Comparison of ENCODE assay signal across 24 cellular contexts in the genomic region with DNA sequence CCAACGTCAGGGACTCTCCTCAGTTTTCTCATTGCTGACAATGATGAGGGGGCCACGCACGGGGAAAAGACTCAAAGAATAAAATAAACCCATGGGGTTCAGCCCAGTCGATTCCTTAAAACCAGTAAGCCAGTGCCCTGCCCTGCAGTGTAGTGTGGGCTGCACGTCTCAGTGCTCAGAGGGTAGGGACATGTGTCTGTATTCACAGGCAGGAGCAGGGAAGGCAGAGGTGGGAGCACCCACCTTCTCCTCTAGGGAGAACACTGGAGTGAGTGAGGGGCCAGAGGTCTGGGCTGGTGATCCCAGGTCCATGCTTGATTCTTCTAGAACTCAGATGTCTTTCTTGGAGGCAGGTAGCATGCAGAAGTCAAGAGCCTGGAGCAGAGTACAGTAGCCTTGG.
A peak's percentile ranks its signal among the peaks of the same experiment; 100 is the strongest.
DNase-seq lines count a peak whose midpoint lies in the region; ATAC-seq and TF ChIP-seq lines count a peak whose summit lies in the region.
"Had no signal": no experiment of that assay in that cellular context is flagged by ENCODE, and none has a peak within 500 bp of the region (broad histone marks: within the 10 kb centered on the region; RNA-seq: fewer than 3 reads in every experiment).

No MANE protein-coding gene starts in this region.

- H3K36me3 ChIP-seq in esophagus muscularis mucosa (no peaks in the 10 kb centered on the region), neuronal stem cell (replicated peaks in 1 of 2; ENCODE audit: control insufficient read depth in 2 of 2, insufficient read depth in 2 of 2, low read length in 2 of 2) (no peaks in the 10 kb centered on the region)
- H3K36me3 ChIP-seq: BLaER1, HAP-1, SJSA1 had no signal

- no peak overlapping the region for H2AFZ ChIP-seq in neuronal stem cell (ENCODE audit: low read length)
- H2AFZ ChIP-seq: PC-9 had no signal

- intact Hi-C loops in activated CD8-positive, alpha-beta T cell treated with anti-CD3 and anti-CD28 coated beads for 36 hours (cut with micrococcal nuclease) = no loop called here
- intact Hi-C loops in esophagus muscularis mucosa (cut with DNase I) = no loop called here

- H3K9me3 Mint-ChIP-seq in activated CD8-positive, alpha-beta T cell treated with anti-CD3 and anti-CD28 coated beads, Interleukin-2, amount 10 ng/mL, durations not matched to agents 7 days and 5 days (ENCODE audit: insufficient read depth) = no peaks in the 10 kb centered on the region
- no peaks in the 10 kb centered on the region for H3K9me3 Mint-ChIP-seq in activated CD8-positive, alpha-beta T cell treated with anti-CD3 and anti-CD28 coated beads for 36 hours
- H3K9me3 Mint-ChIP-seq: HFFc6 had no signal

- ATAC-seq in activated CD8-positive, alpha-beta T cell treated with anti-CD3 and anti-CD28 coated beads, Interleukin-2, amount 10 ng/mL, durations not matched to agents 7 days and 5 days = no peak
- no peak for ATAC-seq in activated CD8-positive, alpha-beta T cell treated with anti-CD3 and anti-CD28 coated beads for 36 hours
- no peak for ATAC-seq in GM21390 (IDR thresholded peaks at IDR 0.05; ENCODE audit: unreplicated experiment)
- ATAC-seq in HG02642 (IDR thresholded peaks at IDR 0.05; ENCODE audit: poor library complexity, unreplicated experiment) = no peak

- no peak overlapping the region for H3K4me2 ChIP-seq in neuronal stem cell (ENCODE audit: insufficient read depth, low read length, poor library complexity, severe bottlenecking)
- H3K4me2 ChIP-seq: BLaER1, KMS-11, PC-9 had no signal

- WGBS in esophagus muscularis mucosa = 89% methylated on average over 5 of the region's 5 CpGs
- no CpG with 5 or more reads among the region's 5 CpGs for WGBS in neuronal stem cell (ENCODE audit: extremely low coverage in 2 of 2, insufficient read length in 2 of 2, insufficient replicate concordance in 1 of 2), 2 donors

- peaks cover 0 to 65% (median 4%) of the 10 kb centered on the region in 4 donors for H3K27me3 ChIP-seq in esophagus muscularis mucosa
- H3K27me3 ChIP-seq in neuronal stem cell (ENCODE audit: control insufficient read depth in 3 of 3, insufficient read depth in 3 of 3, low read depth in 1 of 3, low read length in 3 of 3) = peaks cover 0 to 3% (median 0%) of the 10 kb centered on the region in 3 experiments
- H3K27me3 ChIP-seq: BLaER1 had no signal

- no peak for TF ChIP-seq POLR2A in esophagus muscularis mucosa (IDR thresholded peaks at IDR 0.05; ENCODE audit: low read depth)

- no peak overlapping the region for H3K9ac ChIP-seq in neuronal stem cell (ENCODE audit: low read depth, low read length, poor library complexity)
- H3K9ac ChIP-seq: BLaER1, KMS-11 had no signal

- H2BK12ac ChIP-seq in neuronal stem cell (ENCODE audit: low read length) = no peak overlapping the region

- H2BK15ac ChIP-seq in neuronal stem cell (ENCODE audit: low read length) = no peak overlapping the region

- H3K4me3 ChIP-seq in esophagus muscularis mucosa (no peak overlapping the region), neuronal stem cell (ENCODE audit: low read length in 2 of 2) (no peak overlapping the region)
- H3K4me3 ChIP-seq: BLaER1, HAP-1, PC-9, SJSA1 had no signal

- H3K27me3 Mint-ChIP-seq in activated CD8-positive, alpha-beta T cell treated with anti-CD3 and anti-CD28 coated beads, Interleukin-2, amount 10 ng/mL, durations not matched to agents 7 days and 5 days (ENCODE audit: low read depth) = no peaks in the 10 kb centered on the region
- peaks cover 15% of the 10 kb centered on the region for H3K27me3 Mint-ChIP-seq in activated CD8-positive, alpha-beta T cell treated with anti-CD3 and anti-CD28 coated beads for 36 hours

- no peak overlapping the region for H2AK5ac ChIP-seq in neuronal stem cell (ENCODE audit: low read depth, low read length)

- no peak overlapping the region for H3K23ac ChIP-seq in neuronal stem cell (ENCODE audit: low read depth, low read length, poor library complexity)

- H3K4me1 Mint-ChIP-seq in activated CD8-positive, alpha-beta T cell treated with anti-CD3 and anti-CD28 coated beads, Interleukin-2, amount 10 ng/mL, durations not matched to agents 7 days and 5 days (ENCODE audit: low read depth) = no peaks in the 10 kb centered on the region
- no peaks in the 10 kb centered on the region for H3K4me1 Mint-ChIP-seq in activated CD8-positive, alpha-beta T cell treated with anti-CD3 and anti-CD28 coated beads for 36 hours (ENCODE audit: low read depth)
- H3K4me1 Mint-ChIP-seq: CD4-positive, CD25-positive, alpha-beta regulatory T cell; IgD-negative memory B cell had no signal

- H4K8ac ChIP-seq in neuronal stem cell (ENCODE audit: low read depth, low read length) = no peak overlapping the region

- no peak overlapping the region for H3K4ac ChIP-seq in neuronal stem cell (ENCODE audit: low read length)

- no peak for TF ChIP-seq EP300 in esophagus muscularis mucosa (IDR thresholded peaks at IDR 0.05)

- H3K9me3 ChIP-seq in esophagus muscularis mucosa (no peaks in the 10 kb centered on the region), neuronal stem cell (replicated peaks in 1 of 2; ENCODE audit: control insufficient read depth in 2 of 2, insufficient read depth in 1 of 2, low read depth in 1 of 2, low read length in 2 of 2) (no peaks in the 10 kb centered on the region)
- H3K9me3 ChIP-seq: BLaER1, HAP-1, SJSA1 had no signal

- no peak overlapping the region for H3K27ac ChIP-seq in esophagus muscularis mucosa (replicated peaks in 1 of 4)
- no peak overlapping the region for H3K27ac ChIP-seq in neuronal stem cell (replicated peaks; ENCODE audit: low read length)
- H3K27ac ChIP-seq: BLaER1, KMS-11, PC-9, SJSA1 had no signal

- POLR2A ChIA-PET in activated CD8-positive, alpha-beta T cell treated with anti-CD3 and anti-CD28 coated beads, Interleukin-2, amount 10 ng/mL, durations not matched to agents 7 days and 5 days (lab: Charles Lee) = no interaction called here
- POLR2A ChIA-PET in activated CD8-positive, alpha-beta T cell treated with anti-CD3 and anti-CD28 coated beads for 36 hours (lab: Charles Lee) = no interaction called here

- no peaks in the 10 kb centered on the region for H3K79me1 ChIP-seq in neuronal stem cell (ENCODE audit: low read depth, low read length)

- no peak for TF ChIP-seq CTCF in activated CD8-positive, alpha-beta T cell treated with anti-CD3 and anti-CD28 coated beads for 36 hours (IDR thresholded peaks at IDR 0.05)
- no peak for TF ChIP-seq CTCF in esophagus muscularis mucosa (IDR thresholded peaks at IDR 0.05)

- no peak overlapping the region for H3K27ac Mint-ChIP-seq in activated CD8-positive, alpha-beta T cell treated with anti-CD3 and anti-CD28 coated beads, Interleukin-2, amount 10 ng/mL, durations not matched to agents 7 days and 5 days
- H3K27ac Mint-ChIP-seq in activated CD8-positive, alpha-beta T cell treated with anti-CD3 and anti-CD28 coated beads for 36 hours = no peak overlapping the region
- H3K27ac Mint-ChIP-seq: HFFc6, IgD-negative memory B cell had no signal

- no peaks in the 10 kb centered on the region for H3K36me3 Mint-ChIP-seq in activated CD8-positive, alpha-beta T cell treated with anti-CD3 and anti-CD28 coated beads, Interleukin-2, amount 10 ng/mL, durations not matched to agents 7 days and 5 days (ENCODE audit: low read depth)
- no peaks in the 10 kb centered on the region for H3K36me3 Mint-ChIP-seq in activated CD8-positive, alpha-beta T cell treated with anti-CD3 and anti-CD28 coated beads for 36 hours (ENCODE audit: low read depth)
- H3K36me3 Mint-ChIP-seq: CD4-positive, CD25-positive, alpha-beta regulatory T cell had no signal

- no peak overlapping the region for H4K91ac ChIP-seq in neuronal stem cell (ENCODE audit: low read depth, low read length, poor library complexity)

- H3K18ac ChIP-seq in neuronal stem cell (ENCODE audit: low read length) = peak overlapping the region; percentile 44

- H2BK5ac ChIP-seq in neuronal stem cell (ENCODE audit: low read length) = no peak overlapping the region

- no peak overlapping the region for H3K14ac ChIP-seq in neuronal stem cell (ENCODE audit: low read length)

- H2BK120ac ChIP-seq in neuronal stem cell (ENCODE audit: low read depth, low read length) = no peak overlapping the region

- CTCF ChIA-PET in activated CD8-positive, alpha-beta T cell treated with anti-CD3 and anti-CD28 coated beads, Interleukin-2, amount 10 ng/mL, durations not matched to agents 7 days and 5 days (lab: Charles Lee) = no interaction called here
- CTCF ChIA-PET in activated CD8-positive, alpha-beta T cell treated with anti-CD3 and anti-CD28 coated beads for 36 hours (lab: Charles Lee) = no interaction called here

- no peak overlapping the region for H3K4me3 Mint-ChIP-seq in activated CD8-positive, alpha-beta T cell treated with anti-CD3 and anti-CD28 coated beads, Interleukin-2, amount 10 ng/mL, durations not matched to agents 7 days and 5 days
- H3K4me3 Mint-ChIP-seq in activated CD8-positive, alpha-beta T cell treated with anti-CD3 and anti-CD28 coated beads for 36 hours = no peak overlapping the region
- H3K4me3 Mint-ChIP-seq: CD4-positive, CD25-positive, alpha-beta regulatory T cell; HFFc6; IgD-negative memory B cell had no signal

- no peaks in the 10 kb centered on the region for H3K4me1 ChIP-seq in esophagus muscularis mucosa
- peaks cover 0 to 6% of the 10 kb centered on the region in 2 donors for H3K4me1 ChIP-seq in neuronal stem cell (ENCODE audit: control insufficient read depth in 2 of 2, insufficient read depth in 1 of 2, low read depth in 1 of 2, low read length in 2 of 2)
- H3K4me1 ChIP-seq: HAP-1, SJSA1 had no signal

- DNase-seq in activated CD8-positive, alpha-beta T cell treated with anti-CD3 and anti-CD28 coated beads, Interleukin-2, amount 10 ng/mL, durations not matched to agents 7 days and 5 days = peak; percentile 13
- DNase-seq in activated CD8-positive, alpha-beta T cell treated with anti-CD3 and anti-CD28 coated beads for 36 hours = no peak
- DNase-seq in D341Med (ENCODE audit: low spot score) (peak; percentile 0), esophagus muscularis mucosa (ENCODE audit: extremely low spot score) (peak; percentile 24), neuronal stem cell (ENCODE audit: low spot score) (no peak), T-helper 1 cell (no peak)
- DNase-seq: CD4-positive, CD25-positive, alpha-beta regulatory T cell; GOT3; HFFc6; NCI-H1048; NCI-H1417; NCI-H1694; NCI-H2029 treated with DMSO at 0.1 percent for 48 hours; NCI-H2227 treated with DMSO at 0.1 percent for 48 hours; NCI-H526 treated with DMSO at 0.1 percent for 48 hours; PC-9; Right ventricle myocardium superior had no signal

Comparison
In these comparisons a context has a peak if more than half of its experiments do, and no peak if none do; other contexts are left out.
1. DNase-seq: peak in activated CD8-positive, alpha-beta T cell treated with anti-CD3 and anti-CD28 coated beads, Interleukin-2, amount 10 ng/mL, durations not matched to agents 7 days and 5 days (single experiment), D341Med (single experiment) and esophagus muscularis mucosa (single experiment); none in activated CD8-positive, alpha-beta T cell treated with anti-CD3 and anti-CD28 coated beads for 36 hours (single experiment), neuronal stem cell (single experiment) and T-helper 1 cell (0 of 5).